In the genomic region with DNA sequence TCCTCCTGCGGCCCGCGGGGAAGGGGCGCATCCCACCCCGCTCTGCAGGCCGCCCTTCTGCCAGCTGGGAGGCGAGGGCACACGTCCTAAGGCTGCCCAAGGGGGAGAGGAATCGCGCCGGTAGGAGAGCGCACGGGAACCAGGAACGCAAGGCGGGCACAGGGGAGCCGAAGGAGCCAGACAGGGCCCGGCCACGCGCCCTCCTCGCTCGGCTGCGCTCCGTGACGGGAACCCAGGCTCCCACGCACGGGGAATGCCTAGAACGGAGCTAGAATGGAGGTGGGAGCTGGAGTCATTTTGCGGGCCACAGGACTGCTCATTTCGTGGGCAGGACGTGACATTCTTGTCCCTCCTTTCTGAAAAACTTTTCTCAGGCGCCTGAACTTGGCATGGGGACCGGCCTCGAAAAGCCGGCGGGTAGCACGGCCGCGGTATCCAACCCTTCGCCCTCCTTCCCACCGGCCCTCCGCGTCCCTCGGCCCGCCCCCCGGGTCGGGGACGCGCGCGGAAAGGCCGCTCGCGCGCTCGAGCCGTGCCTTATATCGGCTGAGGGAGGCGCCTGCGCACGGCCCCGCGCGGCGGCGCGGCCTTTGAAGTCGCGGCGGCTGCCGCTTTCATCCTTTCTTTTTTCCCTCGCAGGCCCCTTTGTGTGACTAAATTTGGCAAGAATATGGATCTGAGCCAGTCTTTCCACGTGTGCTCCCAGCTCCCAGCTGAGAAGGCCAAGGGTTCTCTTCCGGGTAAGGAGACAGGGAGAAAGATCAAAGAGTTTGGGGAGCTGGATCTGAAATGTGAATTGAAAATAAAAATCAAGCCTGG, we compare ENCODE assay signal across 8 cellular contexts. TPM values are rescaled to one million over a fixed set of nuclear protein-coding genes. Genes with fewer than 3 reads are reported as not detected.
DNase-seq lines count a peak whose midpoint lies in the region; ATAC-seq, FAIRE-seq and TF ChIP-seq lines count a peak whose summit lies in the region.

No MANE protein-coding gene starts in this region.

- H3K27me3 ChIP-seq in left ventricle myocardium inferior (ENCODE audit: low read depth) (peaks cover 89% of the 10 kb centered on the region), rectal smooth muscle tissue (ENCODE audit: control insufficient read depth, insufficient read depth, low read length) (peaks cover 32% of the 10 kb centered on the region)

- TF ChIP-seq CTCF in 22Rv1 (IDR thresholded peaks at IDR 0.05) (peak; percentile 12; the same call in 1 of the 2 replicates), left ventricle myocardium inferior (IDR thresholded peaks at IDR 0.05; ENCODE audit: borderline replicate concordance) (no peak)

- no peaks in the 10 kb centered on the region for H3K36me3 ChIP-seq in left ventricle myocardium inferior
- no peaks in the 10 kb centered on the region for H3K36me3 ChIP-seq in rectal smooth muscle tissue (ENCODE audit: control insufficient read depth, insufficient read depth, low read length)

- H3K9me3 ChIP-seq in left ventricle myocardium inferior (replicated peaks), result no peaks in the 10 kb centered on the region

- DNase-seq in RKO (ENCODE audit: low spot score) (peak; percentile 92), left ventricle myocardium inferior (no peak), HTR-8/SVneo (ENCODE audit: insufficient read length, low spot score) (no peak)
- DNase-seq in activated naive CD4-positive, alpha-beta T cell treated with anti-CD3 and anti-CD28 coated beads, Interleukin-2, amount 50 U/mL, for 16 hours, result peak; percentile 81

- H3K27ac ChIP-seq in 22Rv1 (peak overlapping the region; percentile 69), left ventricle myocardium inferior (replicated peaks) (peak overlapping the region; percentile 26), rectal smooth muscle tissue (ENCODE audit: low read depth, low read length) (no peak overlapping the region)

- H3K4me1 ChIP-seq in left ventricle myocardium inferior (peaks cover 39% of the 10 kb centered on the region), rectal smooth muscle tissue (ENCODE audit: control insufficient read depth, insufficient read depth, low read length) (peaks cover 3% of the 10 kb centered on the region)

- H3K4me3 ChIP-seq in left ventricle myocardium inferior, result peak overlapping the region; percentile 71
- peak overlapping the region; percentile 66 for H3K4me3 ChIP-seq in rectal smooth muscle tissue (ENCODE audit: low read length)

- ATAC-seq in GM18511 (IDR thresholded peaks at IDR 0.05; ENCODE audit: unreplicated experiment) (peak; percentile 53), HG03159 (IDR thresholded peaks at IDR 0.05; ENCODE audit: unreplicated experiment) (peak; percentile 45)

- no peak overlapping the region for H3K9ac ChIP-seq in rectal smooth muscle tissue (ENCODE audit: low read length)

- intact Hi-C loops in left ventricle myocardium inferior (cut with micrococcal nuclease), result no loop called here

- FAIRE-seq in HTR-8/SVneo (lab: Jason Lieb, UNC), result no peak

RNA-seq across cellular contexts. Expression of a gene that starts 4.3 kb away (rescaled TPM):
- 0.41 TPM for total RNA-seq in left ventricle myocardium inferior

Comparison
In these comparisons a context has a peak if more than half of its experiments do, and no peak if none do; other contexts are left out.
1. DNase-seq: peak in RKO (single experiment) and activated naive CD4-positive, alpha-beta T cell treated with anti-CD3 and anti-CD28 coated beads, Interleukin-2, amount 50 U/mL, for 16 hours (single experiment); none in left ventricle myocardium inferior (single experiment) and HTR-8/SVneo (single experiment).